Comparison of ENCODE assay signal across 19 cellular contexts in genomic region chr20:48456361-48457184, GRCh38.
DNase-seq lines count a peak whose midpoint lies in the region; ATAC-seq and TF ChIP-seq lines count a peak whose summit lies in the region.
"Had no signal": no experiment of that assay in that cellular context is flagged by ENCODE, and none has a peak within 500 bp of the region (broad histone marks: within the 10 kb centered on the region; RNA-seq: fewer than 3 reads in every experiment).

No MANE protein-coding gene starts in this region.

- no peaks in the 10 kb centered on the region for H4K20me1 ChIP-seq in osteoblast (ENCODE audit: insufficient read depth, low read length)

- H3K79me2 ChIP-seq in osteoblast (ENCODE audit: insufficient read depth, low read length) = no peaks in the 10 kb centered on the region

- H3K36me3 ChIP-seq in GM06990 (ENCODE audit: control insufficient read depth, insufficient read depth, low read length) (no peaks in the 10 kb centered on the region), osteoblast (ENCODE audit: insufficient read depth, low read length) (no peaks in the 10 kb centered on the region)
- H3K36me3 ChIP-seq: adrenal gland, left ventricle myocardium inferior, Peyer's patch had no signal

- H3K9me3 Mint-ChIP-seq in mesothelial cell of epicardium = no peaks in the 10 kb centered on the region
- no peaks in the 10 kb centered on the region for H3K9me3 Mint-ChIP-seq in T-helper 2 cell treated with Interferon-gamma antibody and Interleukin-4, amounts not matched to agents 5 μg/mL and 100 μg/mL, for 36 hours
- no peaks in the 10 kb centered on the region for H3K9me3 Mint-ChIP-seq in CD4-positive, alpha-beta T cell
- H3K9me3 Mint-ChIP-seq: activated T-helper 17 cell treated with anti-CD3 and anti-CD28 coated beads, Interleukin-2, amount 50 U/mL, for 72 hours; central memory CD8-positive, alpha-beta T cell had no signal

- H3K4me3 Mint-ChIP-seq in mesothelial cell of epicardium = no peak overlapping the region
- H3K4me3 Mint-ChIP-seq in T-helper 2 cell treated with Interferon-gamma antibody and Interleukin-4, amounts not matched to agents 5 μg/mL and 100 μg/mL, for 36 hours = no peak overlapping the region
- H3K4me3 Mint-ChIP-seq in CD4-positive, alpha-beta T cell = no peak overlapping the region
- H3K4me3 Mint-ChIP-seq: activated T-helper 17 cell treated with anti-CD3 and anti-CD28 coated beads, Interleukin-2, amount 50 U/mL, for 72 hours; central memory CD8-positive, alpha-beta T cell; IgD-negative memory B cell; naive thymus-derived CD4-positive, alpha-beta T cell had no signal

- intact Hi-C loops in CD4-positive, alpha-beta T cell (cut with DNase I, micrococcal nuclease) = no loop called here

- CTCF ChIA-PET in CD4-positive, alpha-beta T cell (lab: Charles Lee) = no interaction called here

- H3K4me3 ChIP-seq in GM06990 (replicated peaks; ENCODE audit: low read depth, low read length) (no peak overlapping the region), osteoblast (ENCODE audit: insufficient read depth, low read length) (no peak overlapping the region)
- H3K4me3 ChIP-seq: adrenal gland, left ventricle myocardium inferior, Peyer's patch had no signal

- H3K27me3 Mint-ChIP-seq in mesothelial cell of epicardium (ENCODE audit: low read depth) = no peaks in the 10 kb centered on the region
- H3K27me3 Mint-ChIP-seq in T-helper 2 cell treated with Interferon-gamma antibody and Interleukin-4, amounts not matched to agents 5 μg/mL and 100 μg/mL, for 36 hours (ENCODE audit: low read depth) = no peaks in the 10 kb centered on the region
- peaks cover 22% of the 10 kb centered on the region for H3K27me3 Mint-ChIP-seq in CD4-positive, alpha-beta T cell

- peaks cover 59% of the 10 kb centered on the region for H3K4me1 Mint-ChIP-seq in mesothelial cell of epicardium
- H3K4me1 Mint-ChIP-seq in T-helper 2 cell treated with Interferon-gamma antibody and Interleukin-4, amounts not matched to agents 5 μg/mL and 100 μg/mL, for 36 hours (ENCODE audit: low read depth) = no peaks in the 10 kb centered on the region
- no peaks in the 10 kb centered on the region for H3K4me1 Mint-ChIP-seq in CD4-positive, alpha-beta T cell (ENCODE audit: low read depth)
- H3K4me1 Mint-ChIP-seq: activated T-helper 17 cell treated with anti-CD3 and anti-CD28 coated beads, Interleukin-2, amount 50 U/mL, for 72 hours; central memory CD8-positive, alpha-beta T cell had no signal

- DNase-seq in GM06990 (ENCODE audit: extremely low read depth, insufficient read length) (peak; percentile 62), NCI-H69 (lab: John Stamatoyannopoulos, UW) (peak; percentile 24), mesothelial cell of epicardium (ENCODE audit: low spot score in 2 of 2, unreplicated experiment in 2 of 2) (no peak), osteoblast (ENCODE audit: insufficient read length, low spot score, missing footprints) (no peak), mucosa of gallbladder (ENCODE audit: low spot score) (no peak)
- no peak for DNase-seq in T-helper 2 cell treated with Interferon-gamma antibody and Interleukin-4, amounts not matched to agents 5 μg/mL and 100 μg/mL, for 36 hours (ENCODE audit: low spot score)
- DNase-seq in CD4-positive, alpha-beta T cell = no peak
- DNase-seq: adrenal gland; GOT3; left ventricle myocardium inferior; naive thymus-derived CD4-positive, alpha-beta T cell; NCI-H526; Peyer's patch; SW 1271 had no signal

- H3K27ac ChIP-seq in osteoblast (ENCODE audit: low read depth, low read length) = no peak overlapping the region
- no peak overlapping the region for H3K27ac ChIP-seq in CD4-positive, alpha-beta T cell (ENCODE audit: low read depth, low read length)
- H3K27ac ChIP-seq: adrenal gland, left ventricle myocardium inferior, Peyer's patch, VCaP had no signal

- POLR2A ChIA-PET in CD4-positive, alpha-beta T cell (lab: Charles Lee) = no interaction called here

- H3K36me3 Mint-ChIP-seq in mesothelial cell of epicardium = no peaks in the 10 kb centered on the region
- H3K36me3 Mint-ChIP-seq in T-helper 2 cell treated with Interferon-gamma antibody and Interleukin-4, amounts not matched to agents 5 μg/mL and 100 μg/mL, for 36 hours (ENCODE audit: low read depth) = no peaks in the 10 kb centered on the region
- H3K36me3 Mint-ChIP-seq in CD4-positive, alpha-beta T cell (ENCODE audit: low read depth) = no peaks in the 10 kb centered on the region
- H3K36me3 Mint-ChIP-seq: IgD-negative memory B cell; naive thymus-derived CD4-positive, alpha-beta T cell had no signal

- H3K27me3 ChIP-seq in GM06990 (replicated peaks; ENCODE audit: control insufficient read depth, insufficient read depth, low read length) (no peaks in the 10 kb centered on the region; the same call in 1 of the 2 replicates), osteoblast (ENCODE audit: insufficient read depth, low read length) (peaks cover 10% of the 10 kb centered on the region)
- no peaks in the 10 kb centered on the region for H3K27me3 ChIP-seq in CD4-positive, alpha-beta T cell (ENCODE audit: control insufficient read depth, insufficient read depth, low read length)
- H3K27me3 ChIP-seq: Peyer's patch had no signal

- peak; percentile 36 for ATAC-seq in GM21390 (IDR thresholded peaks at IDR 0.05; ENCODE audit: unreplicated experiment)
- no peak for ATAC-seq in CD4-positive, alpha-beta T cell (ENCODE audit: poor library complexity)
- ATAC-seq: activated T-helper 17 cell treated with anti-CD3 and anti-CD28 coated beads, Interleukin-2, amount 50 U/mL, for 72 hours had no signal

- peak overlapping the region; percentile 81 for H3K27ac Mint-ChIP-seq in mesothelial cell of epicardium
- no peak overlapping the region for H3K27ac Mint-ChIP-seq in T-helper 2 cell treated with Interferon-gamma antibody and Interleukin-4, amounts not matched to agents 5 μg/mL and 100 μg/mL, for 36 hours
- no peak overlapping the region for H3K27ac Mint-ChIP-seq in CD4-positive, alpha-beta T cell
- H3K27ac Mint-ChIP-seq: activated T-helper 17 cell treated with anti-CD3 and anti-CD28 coated beads, Interleukin-2, amount 50 U/mL, for 72 hours; IgD-negative memory B cell; naive thymus-derived CD4-positive, alpha-beta T cell had no signal

- no peaks in the 10 kb centered on the region for H3K4me1 ChIP-seq in osteoblast (ENCODE audit: insufficient read depth, low read length)
- H3K4me1 ChIP-seq: adrenal gland, left ventricle myocardium inferior, Peyer's patch had no signal

- TF ChIP-seq CTCF in GM06990 (IDR thresholded peaks at IDR 0.05; ENCODE audit: insufficient read depth, low read length, poor library complexity, severe bottlenecking) = no peak
- no peak for TF ChIP-seq CTCF in mesothelial cell of epicardium (IDR thresholded peaks at IDR 0.05; ENCODE audit: unreplicated experiment)
- TF ChIP-seq CTCF in osteoblast (IDR thresholded peaks at IDR 0.05; ENCODE audit: extremely low read depth, low read depth, low read length) = no peak
- TF ChIP-seq CTCF in CD4-positive, alpha-beta T cell (IDR thresholded peaks at IDR 0.05) = no peak

- H3K9me3 ChIP-seq in osteoblast (ENCODE audit: low read depth, low read length) = no peaks in the 10 kb centered on the region
- H3K9me3 ChIP-seq in CD4-positive, alpha-beta T cell (ENCODE audit: control insufficient read depth, low read length) = no peaks in the 10 kb centered on the region
- H3K9me3 ChIP-seq: adrenal gland, left ventricle myocardium inferior, Peyer's patch had no signal

- no peak overlapping the region for H2AFZ ChIP-seq in osteoblast (ENCODE audit: low read length)

- no peak overlapping the region for H3K4me2 ChIP-seq in osteoblast (ENCODE audit: insufficient read depth, low read length)

Comparison
In these comparisons a context has a peak if more than half of its experiments do, and no peak if none do; other contexts are left out.
1. DNase-seq: peak in GM06990 (single experiment) and NCI-H69 (single experiment); none in mesothelial cell of epicardium (0 of 2), osteoblast (single experiment), T-helper 2 cell treated with Interferon-gamma antibody and Interleukin-4, amounts not matched to agents 5 μg/mL and 100 μg/mL, for 36 hours (single experiment), CD4-positive, alpha-beta T cell (0 of 10) and mucosa of gallbladder (single experiment).